Comparison of ENCODE assay signal across 12 cellular contexts in genomic region chr14:29749327-29749726, GRCh38.
A peak's percentile ranks its signal among the peaks of the same experiment; 100 is the strongest.
DNase-seq lines count a peak whose midpoint lies in the region; ATAC-seq and TF ChIP-seq lines count a peak whose summit lies in the region.
"Had no signal": no experiment of that assay in that cellular context is flagged by ENCODE, and none has a peak within 500 bp of the region (broad histone marks: within the 10 kb centered on the region; RNA-seq: fewer than 3 reads in every experiment).

No MANE protein-coding gene starts in this region.

- ATAC-seq in HG02981 (IDR thresholded peaks at IDR 0.05; ENCODE audit: unreplicated experiment) (no peak), HG03108 (IDR thresholded peaks at IDR 0.05; ENCODE audit: unreplicated experiment) (no peak), GM19452 (IDR thresholded peaks at IDR 0.05; ENCODE audit: unreplicated experiment) (no peak)

- H3K4me3 ChIP-seq in cardiac muscle cell = no peak overlapping the region
- H3K4me3 ChIP-seq: prostate gland had no signal

- peak in 1 of 2 donors; percentile 66 for DNase-seq in cardiac muscle cell (ENCODE audit: low read depth in 1 of 2, low spot score in 1 of 2)
- DNase-seq in cardiac septum (ENCODE audit: low spot score) = no peak
- peak; percentile 19 for DNase-seq in SW480 (ENCODE audit: low spot score)
- peak; percentile 41 for DNase-seq in hepatic stellate cell (ENCODE audit: low spot score)
- DNase-seq in NCI-H2196 (lab: John Stamatoyannopoulos, UW; ENCODE audit: unreplicated experiment) = no peak
- DNase-seq: NCI-H1417; NK-92 treated with Interleukin-12 subunit alpha and Interleukin-12 subunit beta, amount 100 ng/mL, for 24 hours; substantia nigra had no signal

- H3K4me1 ChIP-seq in cardiac muscle cell (ENCODE audit: low read depth) = peaks cover 14% of the 10 kb centered on the region

- H3K27me3 ChIP-seq in cardiac muscle cell = no peaks in the 10 kb centered on the region

- peak; percentile 8 for TF ChIP-seq CTCF in cardiac muscle cell (IDR thresholded peaks at IDR 0.05; ENCODE audit: low read depth, low read length)

- no peaks in the 10 kb centered on the region for H3K36me3 ChIP-seq in cardiac muscle cell
- H3K36me3 ChIP-seq: prostate gland had no signal

- no peaks in the 10 kb centered on the region for H3K9me3 ChIP-seq in cardiac muscle cell (ENCODE audit: low read depth)
- H3K9me3 ChIP-seq: prostate gland had no signal

- H3K27ac ChIP-seq in cardiac muscle cell = no peak overlapping the region
- H3K27ac ChIP-seq: prostate gland had no signal

- intact Hi-C loops in cardiac septum (cut with DNase I) = no loop called here

Comparison
In these comparisons a context has a peak if more than half of its experiments do, and no peak if none do; other contexts are left out.
1. DNase-seq: peak in SW480 (single experiment) and hepatic stellate cell (single experiment); none in cardiac septum (single experiment) and NCI-H2196 (single experiment).